8 cellular contexts compared by ENCODE assay signal in the genomic region with DNA sequence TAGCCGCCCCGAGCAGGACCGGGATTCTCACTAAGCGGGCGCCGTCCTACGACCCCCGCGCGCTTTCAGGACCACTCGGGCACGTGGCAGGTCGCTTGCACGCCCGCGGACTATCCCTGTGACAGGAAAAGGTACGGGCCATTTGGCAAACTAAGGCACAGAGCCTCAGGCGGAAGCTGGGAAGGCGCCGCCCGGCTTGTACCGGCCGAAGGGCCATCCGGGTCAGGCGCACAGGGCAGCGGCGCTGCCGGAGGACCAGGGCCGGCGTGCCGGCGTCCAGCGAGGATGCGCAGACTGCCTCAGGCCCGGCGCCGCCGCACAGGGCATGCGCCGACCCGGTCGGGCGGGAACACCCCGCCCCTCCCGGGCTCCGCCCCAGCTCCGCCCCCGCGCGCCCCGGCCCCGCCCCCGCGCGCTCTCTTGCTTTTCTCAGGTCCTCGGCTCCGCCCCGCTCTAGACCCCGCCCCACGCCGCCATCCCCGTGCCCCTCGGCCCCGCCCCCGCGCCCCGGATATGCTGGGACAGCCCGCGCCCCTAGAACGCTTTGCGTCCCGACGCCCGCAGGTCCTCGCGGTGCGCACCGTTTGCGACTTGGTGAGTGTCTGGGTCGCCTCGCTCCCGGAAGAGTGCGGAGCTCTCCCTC. TPM values are rescaled to one million over a fixed set of nuclear protein-coding genes. Genes with fewer than 3 reads are reported as not detected.
A peak's percentile ranks its signal among the peaks of the same experiment; 100 is the strongest.
DNase-seq lines count a peak whose midpoint lies in the region; ATAC-seq lines count a peak whose summit lies in the region.

Gene MGMT (plus strand): TSS at position 539 of the 643 bp plus-strand sequence.

- H3K36me3 ChIP-seq in mesendoderm (ENCODE audit: control insufficient read depth, insufficient read depth, low read length): no peaks in the 10 kb centered on the region

- DNase-seq in NCI-H345 (lab: John Stamatoyannopoulos, UW): peak; percentile 85
- peak; percentile 95 to 99 (median 98) for DNase-seq in activated CD8-positive, alpha-beta memory T cell treated with anti-CD3 and anti-CD28 coated beads for 48 hours (ENCODE audit: low read depth in 2 of 3, low spot score in 2 of 3)
- DNase-seq in effector memory CD8-positive, alpha-beta T cell: peak; percentile 95 to 97 (median 96)
- peak; percentile 86 for DNase-seq in mesendoderm
- DNase-seq in stimulated activated CD8-positive, alpha-beta memory T cell treated with anti-CD3 and anti-CD28 coated beads, Interleukin-12 subunit alpha, Interleukin-12 subunit beta, amount 100 ng/mL, for 24 hours (ENCODE audit: extremely low read depth): peak; percentile 99
- DNase-seq in cortex of kidney (lab: John Stamatoyannopoulos, UW): no peak

- H3K79me1 ChIP-seq in mesendoderm (ENCODE audit: low read length): no peaks in the 10 kb centered on the region

- H3K4me1 ChIP-seq in mesendoderm (ENCODE audit: control insufficient read depth, low read depth, low read length): no peaks in the 10 kb centered on the region

- no peaks in the 10 kb centered on the region for H3K79me2 ChIP-seq in mesendoderm (ENCODE audit: control insufficient read depth, insufficient read depth, low read length)

- peak within 1 kb of the TSS; percentile 84 to 85 for H3K4me3 Mint-ChIP-seq in effector memory CD8-positive, alpha-beta T cell

- peak within 1 kb of the TSS; percentile 77 for H3K4me2 ChIP-seq in mesendoderm (ENCODE audit: low read length)

- peak within 1 kb of the TSS; percentile 56 for H3K4me3 ChIP-seq in mesendoderm (ENCODE audit: low read length)

- H3K18ac ChIP-seq in mesendoderm (ENCODE audit: low read length): peak within 1 kb of the TSS; percentile 54

- H3K4ac ChIP-seq in mesendoderm (ENCODE audit: low read depth, low read length): peak within 1 kb of the TSS; percentile 90

- peak; percentile 92 for ATAC-seq in GM18502 (IDR thresholded peaks at IDR 0.05; ENCODE audit: poor library complexity, unreplicated experiment)
- ATAC-seq in HG02763 (IDR thresholded peaks at IDR 0.05; ENCODE audit: unreplicated experiment): peak; percentile 89
- ATAC-seq in effector memory CD8-positive, alpha-beta T cell (replicated peaks): peak; percentile 95

- WGBS in mesendoderm (ENCODE audit: extremely low coverage, insufficient coverage, low lambda C conversion rate): no CpG with 5 or more reads among the region's 83 CpGs

- H2AK5ac ChIP-seq in mesendoderm (ENCODE audit: low read length): no peak within 1 kb of the TSS

- H4K5ac ChIP-seq in mesendoderm (ENCODE audit: low read length): no peak within 1 kb of the TSS

- peak within 1 kb of the TSS; percentile 80 for H3K9ac ChIP-seq in mesendoderm (ENCODE audit: low read length)

- H3K27me3 Mint-ChIP-seq in effector memory CD8-positive, alpha-beta T cell: peaks cover 0 to 10% of the 10 kb centered on the region in 2 donors

- no peak within 1 kb of the TSS for H2BK5ac ChIP-seq in mesendoderm (ENCODE audit: low read length)

- H3K36me3 Mint-ChIP-seq in effector memory CD8-positive, alpha-beta T cell (ENCODE audit: insufficient read depth): peaks cover 14% of the 10 kb centered on the region

- H3K27ac ChIP-seq in mesendoderm (ENCODE audit: low read depth, low read length): no peak within 1 kb of the TSS

- peak within 1 kb of the TSS; percentile 71 to 72 for H3K27ac Mint-ChIP-seq in effector memory CD8-positive, alpha-beta T cell

- H3K27me3 ChIP-seq in mesendoderm (ENCODE audit: insufficient read depth, low read length, poor library complexity): no peaks in the 10 kb centered on the region

- no peak within 1 kb of the TSS for H2BK15ac ChIP-seq in mesendoderm (replicated peaks; ENCODE audit: low read depth)

- peak within 1 kb of the TSS; percentile 93 for H4K8ac ChIP-seq in mesendoderm (ENCODE audit: low read depth, low read length)

- H3K23ac ChIP-seq in mesendoderm (ENCODE audit: low read length): no peak within 1 kb of the TSS

- H2BK120ac ChIP-seq in mesendoderm (ENCODE audit: low read depth, low read length): no peak within 1 kb of the TSS

- peak within 1 kb of the TSS; percentile 93 for H3K56ac ChIP-seq in mesendoderm (ENCODE audit: low read length)

- H3K9me3 Mint-ChIP-seq in effector memory CD8-positive, alpha-beta T cell: no peaks in the 10 kb centered on the region

- peaks cover 5 to 10% of the 10 kb centered on the region in 2 donors for H3K4me1 Mint-ChIP-seq in effector memory CD8-positive, alpha-beta T cell (ENCODE audit: low read depth in 2 of 2)

RNA-seq across cellular contexts. Expression of gene MGMT, which starts in this region (rescaled TPM):
- 6.5 TPM for polyA plus RNA-seq in mesendoderm (2013, experiment 1 of 2)
- 6.6 TPM for polyA plus RNA-seq in mesendoderm (2013, experiment 2 of 2)
